In genomic region chr10:119090026-119090808, GRCh38 we compare ENCODE assay signal across 9 cellular contexts. TPM values are rescaled to one million over a fixed set of nuclear protein-coding genes. Genes with fewer than 3 reads are reported as not detected.
DNase-seq lines count a peak whose midpoint lies in the region; ATAC-seq and FAIRE-seq lines count a peak whose summit lies in the region.
"Had no signal": no experiment of that assay in that cellular context is flagged by ENCODE, and none has a peak within 500 bp of the region (broad histone marks: within the 10 kb centered on the region; RNA-seq: fewer than 3 reads in every experiment).

No MANE protein-coding gene starts in this region.

- H3K27ac Mint-ChIP-seq in activated naive CD4-positive, alpha-beta T cell treated with anti-CD3 and anti-CD28 coated beads, Interleukin-2, amount 50 U/mL, for 24 hours: peak overlapping the region; percentile 80
- H3K27ac Mint-ChIP-seq: brain had no signal

- 35 to 58% (median 42%) methylated on average over 13 of the region's 13 CpGs for WGBS in small intestine, 3 donors

- ATAC-seq in GM19455 (IDR thresholded peaks at IDR 0.05; ENCODE audit: unreplicated experiment) (peak; percentile 58), GM21367 (IDR thresholded peaks at IDR 0.05; ENCODE audit: unreplicated experiment) (no peak), HG02973 (IDR thresholded peaks at IDR 0.05; ENCODE audit: unreplicated experiment) (no peak)

- no peaks in the 10 kb centered on the region for H3K9me3 Mint-ChIP-seq in activated naive CD4-positive, alpha-beta T cell treated with anti-CD3 and anti-CD28 coated beads, Interleukin-2, amount 50 U/mL, for 24 hours

- H3K4me3 ChIP-seq in small intestine (ENCODE audit: low read depth in 1 of 2, low read length in 2 of 2): no peak overlapping the region

- peak overlapping the region; percentile 53 to 76 for H3K27ac ChIP-seq in small intestine (ENCODE audit: low read depth in 1 of 2, low read length in 1 of 2)

- peak overlapping the region; percentile 52 for H3K4me3 Mint-ChIP-seq in activated naive CD4-positive, alpha-beta T cell treated with anti-CD3 and anti-CD28 coated beads, Interleukin-2, amount 50 U/mL, for 24 hours
- H3K4me3 Mint-ChIP-seq: brain had no signal

- no peaks in the 10 kb centered on the region for H3K27me3 ChIP-seq in small intestine (ENCODE audit: control insufficient read depth in 2 of 2, insufficient read depth in 2 of 2, low read length in 2 of 2)

- no peak for FAIRE-seq in small intestine (lab: Jason Lieb, UNC)

- no peaks in the 10 kb centered on the region for H3K27me3 Mint-ChIP-seq in activated naive CD4-positive, alpha-beta T cell treated with anti-CD3 and anti-CD28 coated beads, Interleukin-2, amount 50 U/mL, for 24 hours

- peaks cover 28% of the 10 kb centered on the region for H3K4me1 Mint-ChIP-seq in activated naive CD4-positive, alpha-beta T cell treated with anti-CD3 and anti-CD28 coated beads, Interleukin-2, amount 50 U/mL, for 24 hours
- H3K4me1 Mint-ChIP-seq: brain had no signal

- DNase-seq in OCI-M1 (lab: John Stamatoyannopoulos, UW) (peak; percentile 39), small intestine (peak; percentile 73), amygdala (lab: John Stamatoyannopoulos, UW) (no peak), COLO668 (lab: John Stamatoyannopoulos, UW; ENCODE audit: unreplicated experiment) (no peak)

- H3K36me3 ChIP-seq in small intestine (ENCODE audit: control insufficient read depth in 2 of 2, insufficient read depth in 2 of 2, low read length in 2 of 2): no peaks in the 10 kb centered on the region

- no peaks in the 10 kb centered on the region for H3K9me3 ChIP-seq in small intestine (ENCODE audit: control insufficient read depth, low read depth)

- H3K4me1 ChIP-seq in small intestine (ENCODE audit: control insufficient read depth in 2 of 2, insufficient read depth in 1 of 2, low read depth in 1 of 2, low read length in 1 of 2): no peaks in the 10 kb centered on the region

- H3K36me3 Mint-ChIP-seq in activated naive CD4-positive, alpha-beta T cell treated with anti-CD3 and anti-CD28 coated beads, Interleukin-2, amount 50 U/mL, for 24 hours: peaks cover 3% of the 10 kb centered on the region
- H3K36me3 Mint-ChIP-seq: brain had no signal

RNA-seq across cellular contexts. Expression of gene EIF3A, which starts 9.6 kb away (rescaled TPM):
- 10 to 100 TPM; 41.8 to 63.6 (median 41.9) TPM for polyA plus RNA-seq in small intestine

RNA-seq across cellular contexts. Expression of gene DENND10, which starts 13.7 kb away (rescaled TPM):
- 10 to 100 TPM; 20.3 to 32.4 (median 29.2) TPM for polyA plus RNA-seq in small intestine

Comparison
In these comparisons a context has a peak if more than half of its experiments do, and no peak if none do; other contexts are left out.
1. DNase-seq: peak in OCI-M1 (single experiment) and small intestine (single experiment); none in amygdala (0 of 56) and COLO668 (single experiment).